In the genomic region with DNA sequence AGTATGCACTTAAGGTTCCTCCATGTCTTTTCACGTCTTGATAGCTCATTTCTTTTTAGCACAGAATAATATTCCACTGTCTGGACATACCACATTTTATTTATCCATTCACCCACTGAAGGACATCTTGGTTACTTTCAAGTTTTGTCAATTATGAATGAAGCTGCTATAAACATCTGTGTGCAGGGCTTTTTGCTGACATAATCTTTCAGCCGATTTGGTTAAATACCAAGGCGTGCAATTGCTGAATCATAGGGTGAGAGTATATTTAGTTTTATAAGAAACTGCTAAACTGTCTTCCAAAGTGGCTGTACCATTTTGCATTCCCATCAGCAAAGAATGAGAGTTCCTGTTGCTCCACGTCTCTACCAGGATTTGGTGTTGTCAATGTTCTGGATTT, we compare ENCODE assay signal across 9 cellular contexts.
"Had no signal": no experiment of that assay in that cellular context is flagged by ENCODE, and none has a peak within 500 bp of the region (broad histone marks: within the 10 kb centered on the region; RNA-seq: fewer than 3 reads in every experiment).

No MANE protein-coding gene starts in this region.

- H3K9ac ChIP-seq: GM23248 had no signal

- DNase-seq: GM23248, GOT3, H7, HFFc6, KG1 had no signal

- H3K9me3 ChIP-seq: HAP-1 had no signal

- H3K27ac Mint-ChIP-seq: HFFc6, IgD-negative memory B cell had no signal

- H2AFZ ChIP-seq: GM23248 had no signal

- H3K4me3 Mint-ChIP-seq: HFFc6, IgD-negative memory B cell had no signal

- ATAC-seq: HCT116 had no signal

- H3K27ac ChIP-seq: GM23248, HL-60 had no signal

- H3K4me3 ChIP-seq: GM23248, HAP-1 had no signal

- H3K4me1 ChIP-seq: HAP-1 had no signal

- H3K36me3 ChIP-seq: HAP-1 had no signal

- H3K9me3 Mint-ChIP-seq: HFFc6 had no signal
